In genomic region chr17:77598241-77598620, GRCh38 we compare ENCODE assay signal across 26 cellular contexts.
"Had no signal": no experiment of that assay in that cellular context is flagged by ENCODE, and none has a peak within 500 bp of the region (broad histone marks: within the 10 kb centered on the region; RNA-seq: fewer than 3 reads in every experiment).

No MANE protein-coding gene starts in this region.

- H3K9me3 ChIP-seq: heart left ventricle, left ventricle myocardium inferior, mucosa of descending colon, neutrophil, ovary, right atrium auricular region, right lobe of liver, spleen, transverse colon, upper lobe of left lung, vagina had no signal

- H3K36me3 Mint-ChIP-seq: immature natural killer cell; naive thymus-derived CD4-positive, alpha-beta T cell; natural killer cell treated with Interleukin-12 subunit alpha and Interleukin-12 subunit beta and Interleukin-15 and Interleukin-18, amount 100 ng/mL, for 72 hours; stimulated activated memory B cell treated with anti-CD40 and anti-IgM and Interleukin-4, amounts not matched to agents 10 μg/mL and 1 μg/mL and 100 μg/mL, for 72 hours had no signal

- ATAC-seq: heart left ventricle; mucosa of descending colon; naive thymus-derived CD4-positive, alpha-beta T cell; natural killer cell treated with Interleukin-12 subunit alpha and Interleukin-12 subunit beta and Interleukin-15 and Interleukin-18, amount 100 ng/mL, for 72 hours; right lobe of liver; stimulated activated memory B cell treated with anti-CD40 and anti-IgM and Interleukin-4, amounts not matched to agents 10 μg/mL and 1 μg/mL and 100 μg/mL, for 72 hours; stimulated activated naive CD8-positive, alpha-beta T cell treated with anti-CD3 and anti-CD28 coated beads, Interleukin-15, amount 100 ng/mL, for 72 hours had no signal

- H3K9me3 Mint-ChIP-seq: immature natural killer cell; naive thymus-derived CD4-positive, alpha-beta T cell; natural killer cell treated with Interleukin-12 subunit alpha and Interleukin-12 subunit beta and Interleukin-15 and Interleukin-18, amount 100 ng/mL, for 72 hours; stimulated activated memory B cell treated with anti-CD40 and anti-IgM and Interleukin-4, amounts not matched to agents 10 μg/mL and 1 μg/mL and 100 μg/mL, for 72 hours; stimulated activated naive CD8-positive, alpha-beta T cell treated with anti-CD3 and anti-CD28 coated beads, Interleukin-15, amount 100 ng/mL, for 72 hours had no signal

- H3K27ac ChIP-seq: heart left ventricle, left ventricle myocardium inferior, neutrophil, ovary, right atrium auricular region, right lobe of liver, spleen, transverse colon, upper lobe of left lung, vagina had no signal

- H3K36me3 ChIP-seq: heart left ventricle, left ventricle myocardium inferior, neutrophil, ovary, right atrium auricular region, right lobe of liver, spleen, transverse colon, upper lobe of left lung, vagina had no signal

- H3K4me3 ChIP-seq: heart left ventricle, left ventricle myocardium inferior, lung, mucosa of descending colon, ovary, right atrium auricular region, right lobe of liver, spleen, transverse colon, upper lobe of left lung, vagina had no signal

- H3K27me3 ChIP-seq: heart left ventricle, ovary, right atrium auricular region, right lobe of liver, transverse colon, upper lobe of left lung, vagina had no signal

- H3K27ac Mint-ChIP-seq: immature natural killer cell; naive thymus-derived CD4-positive, alpha-beta T cell; natural killer cell treated with Interleukin-12 subunit alpha and Interleukin-12 subunit beta and Interleukin-15 and Interleukin-18, amount 100 ng/mL, for 72 hours; progenitor cell of endocrine pancreas; stimulated activated memory B cell treated with anti-CD40 and anti-IgM and Interleukin-4, amounts not matched to agents 10 μg/mL and 1 μg/mL and 100 μg/mL, for 72 hours; stimulated activated naive CD8-positive, alpha-beta T cell treated with anti-CD3 and anti-CD28 coated beads, Interleukin-15, amount 100 ng/mL, for 72 hours had no signal

- H3K4me1 Mint-ChIP-seq: stimulated activated memory B cell treated with anti-CD40 and anti-IgM and Interleukin-4, amounts not matched to agents 10 μg/mL and 1 μg/mL and 100 μg/mL, for 72 hours had no signal

- H3K4me1 ChIP-seq: right lobe of liver, spleen had no signal

- H3K4me3 Mint-ChIP-seq: immature natural killer cell; naive thymus-derived CD4-positive, alpha-beta T cell; natural killer cell treated with Interleukin-12 subunit alpha and Interleukin-12 subunit beta and Interleukin-15 and Interleukin-18, amount 100 ng/mL, for 72 hours; stimulated activated memory B cell treated with anti-CD40 and anti-IgM and Interleukin-4, amounts not matched to agents 10 μg/mL and 1 μg/mL and 100 μg/mL, for 72 hours; stimulated activated naive CD8-positive, alpha-beta T cell treated with anti-CD3 and anti-CD28 coated beads, Interleukin-15, amount 100 ng/mL, for 72 hours had no signal

- DNase-seq: heart left ventricle; hypothalamus; immature natural killer cell; left ventricle myocardium inferior; mesendoderm; midbrain; mucosa of descending colon; naive thymus-derived CD4-positive, alpha-beta T cell; occipital lobe; ovary; small intestine; stimulated activated CD4-positive, alpha-beta T cell treated with anti-CD3 and anti-CD28 coated beads, Interleukin-4, amount 100 ng/mL, for 24 hours; stimulated activated CD8-positive, alpha-beta memory T cell treated with anti-CD3 and anti-CD28 coated beads, Interleukin-4, amount 100 ng/mL, for 48 hours; stimulated activated naive CD4-positive, alpha-beta T cell treated with Interleukin-2 at 50 U/mL for 16 hours; stimulated activated naive CD8-positive, alpha-beta T cell treated with anti-CD3 and anti-CD28 coated beads, Interleukin-15, amount 100 ng/mL, for 72 hours; transverse colon had no signal

- H3K27me3 Mint-ChIP-seq: natural killer cell treated with Interleukin-12 subunit alpha and Interleukin-12 subunit beta and Interleukin-15 and Interleukin-18, amount 100 ng/mL, for 72 hours had no signal
